17 cellular contexts compared by ENCODE assay signal in the genomic region with DNA sequence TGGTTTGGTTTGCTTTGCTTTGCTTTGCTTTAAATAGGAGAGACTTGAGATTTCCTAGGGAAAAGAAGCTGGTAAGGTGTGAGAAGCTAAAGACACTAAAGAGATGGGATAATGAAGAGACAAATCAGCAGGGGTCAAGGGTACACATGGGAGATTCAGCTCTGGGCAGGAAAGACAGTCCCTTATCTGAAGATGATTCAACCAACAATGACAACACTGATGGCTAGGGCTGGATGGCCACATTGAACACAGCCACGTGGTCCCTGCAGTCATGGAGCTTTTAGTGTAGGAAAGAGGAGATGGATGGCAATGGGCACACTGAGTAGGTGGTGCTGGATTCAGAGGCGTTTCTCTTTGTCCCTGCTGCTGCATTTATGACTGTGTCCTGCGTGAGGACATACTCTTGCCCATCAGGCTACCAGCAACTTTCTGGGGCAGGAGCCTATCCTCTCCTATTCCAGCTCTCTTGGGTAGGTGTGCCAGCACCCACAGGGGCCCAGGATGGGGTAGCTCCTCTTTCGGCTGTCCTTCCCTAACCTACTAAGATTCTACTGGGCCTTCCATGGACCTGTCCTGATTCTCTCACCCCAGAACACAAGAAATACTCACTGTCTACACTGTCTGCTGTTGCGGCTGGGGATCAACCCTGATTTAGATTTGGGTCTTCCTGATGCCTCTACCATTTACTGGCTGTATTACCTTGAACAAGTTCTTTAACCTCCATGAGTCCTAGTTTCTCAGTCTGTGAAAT. TPM values are rescaled to one million over a fixed set of nuclear protein-coding genes. Genes with fewer than 3 reads are reported as not detected.
DNase-seq lines count a peak whose midpoint lies in the region; ATAC-seq and TF ChIP-seq lines count a peak whose summit lies in the region.
"Had no signal": no experiment of that assay in that cellular context is flagged by ENCODE, and none has a peak within 500 bp of the region (broad histone marks: within the 10 kb centered on the region; RNA-seq: fewer than 3 reads in every experiment).

No MANE protein-coding gene starts in this region.

- H3K4me1 ChIP-seq in Caco-2 (peaks cover 11% of the 10 kb centered on the region), IMR-90 (ENCODE audit: control insufficient read depth, insufficient read depth, low read length) (peaks cover 30% of the 10 kb centered on the region), endodermal cell (ENCODE audit: control insufficient read depth, insufficient read depth, low read length) (peaks cover 5% of the 10 kb centered on the region), psoas muscle (peaks cover 78% of the 10 kb centered on the region)

- CTCF ChIA-PET in Caco-2 (lab: Charles Lee) (interaction anchor here (1.3 to 2.0 kb wide), 2 partner anchors 9 to 10 kb away, joined by 3 to 8 read pairs; no protein-coding TSS in a partner anchor), IMR-90 (lab: Yijun Ruan, JAX) (interaction anchor here (0.6 kb wide), 1 partner anchor 51 kb away, joined by 3 read pairs; no protein-coding TSS in a partner anchor)
- CTCF ChIA-PET in activated CD4-positive, alpha-beta memory T cell treated with anti-CD3 and anti-CD28 coated beads for 36 hours (lab: Charles Lee) = interaction anchor here (1.2 to 2.2 kb wide), 2 partner anchors 9 to 10 kb away, joined by 8 to 36 read pairs; no protein-coding TSS in a partner anchor
- CTCF ChIA-PET in CD4-positive, alpha-beta T cell (lab: Charles Lee) = interaction anchor here (1.5 kb wide), 1 partner anchor 9 kb away, joined by 4 read pairs; no protein-coding TSS in a partner anchor

- H2AFZ ChIP-seq in IMR-90 (replicated peaks; ENCODE audit: low read length, poor library complexity) = peak overlapping the region; percentile 40

- H3K27ac Mint-ChIP-seq in Caco-2 (ENCODE audit: unreplicated experiment) (no peak overlapping the region), endodermal cell (no peak overlapping the region)
- H3K27ac Mint-ChIP-seq in activated CD4-positive, alpha-beta memory T cell treated with anti-CD3 and anti-CD28 coated beads for 36 hours = no peak overlapping the region
- no peak overlapping the region for H3K27ac Mint-ChIP-seq in CD4-positive, alpha-beta T cell
- H3K27ac Mint-ChIP-seq: activated CD4-positive, alpha-beta memory T cell treated with anti-CD3 and anti-CD28 coated beads, Interleukin-2, amount 10 ng/mL, durations not matched to agents 7 days and 5 days; activated T-helper 2 cell treated with anti-CD3 and anti-CD28 coated beads, Interferon-gamma antibody, Interleukin-2, Interleukin-4, amounts not matched to agents 10 μg/mL and 5 μg/mL and 100 μg/mL, durations not matched to agents 14 hours and 24 hours and 36 hours had no signal

- H3K23ac ChIP-seq in IMR-90 (ENCODE audit: low read depth, low read length) = no peak overlapping the region

- no peak overlapping the region for H4K8ac ChIP-seq in IMR-90 (ENCODE audit: low read depth in 2 of 2, low read length in 2 of 2)

- H3K56ac ChIP-seq in IMR-90 (ENCODE audit: extremely low read depth, insufficient read depth, low read length) = no peak overlapping the region

- peaks cover 3 to 21% of the 10 kb centered on the region in 2 experiments; a peak in 3 of 4 replicates for H3K79me1 ChIP-seq in IMR-90 (ENCODE audit: low read depth in 1 of 2, low read length in 2 of 2)

- no peak overlapping the region for H2BK15ac ChIP-seq in IMR-90 (ENCODE audit: low read depth, low read length)

- H3K27me3 ChIP-seq in Caco-2 (replicated peaks; ENCODE audit: control insufficient read depth, insufficient read depth, low read length) (no peaks in the 10 kb centered on the region), IMR-90 (ENCODE audit: control insufficient read depth, insufficient read depth, low read length) (no peaks in the 10 kb centered on the region), endodermal cell (ENCODE audit: control insufficient read depth, insufficient read depth, low read length, poor library complexity, severe bottlenecking) (peaks cover 30% of the 10 kb centered on the region), psoas muscle (ENCODE audit: insufficient read depth in 3 of 3, low read length in 2 of 3) (no peaks in the 10 kb centered on the region), WERI-Rb-1 (ENCODE audit: insufficient read depth, low read depth, severe bottlenecking) (no peaks in the 10 kb centered on the region)
- H3K27me3 ChIP-seq in CD4-positive, alpha-beta T cell (ENCODE audit: control insufficient read depth, insufficient read depth, low read length) = peaks cover 48% of the 10 kb centered on the region
- H3K27me3 ChIP-seq: ovary had no signal

- H3K4me1 Mint-ChIP-seq in Caco-2 (ENCODE audit: low read depth, unreplicated experiment) = peaks cover 13% of the 10 kb centered on the region
- H3K4me1 Mint-ChIP-seq in endodermal cell = peaks cover 11% of the 10 kb centered on the region
- peaks cover 8% of the 10 kb centered on the region for H3K4me1 Mint-ChIP-seq in activated CD4-positive, alpha-beta memory T cell treated with anti-CD3 and anti-CD28 coated beads for 36 hours (ENCODE audit: low read depth)
- peaks cover 5% of the 10 kb centered on the region for H3K4me1 Mint-ChIP-seq in CD4-positive, alpha-beta T cell (ENCODE audit: low read depth)

- peak overlapping the region; percentile 36 for H3K4me3 Mint-ChIP-seq in Caco-2 (ENCODE audit: unreplicated experiment)
- no peak overlapping the region for H3K4me3 Mint-ChIP-seq in endodermal cell
- H3K4me3 Mint-ChIP-seq in activated CD4-positive, alpha-beta memory T cell treated with anti-CD3 and anti-CD28 coated beads for 36 hours = no peak overlapping the region
- H3K4me3 Mint-ChIP-seq in CD4-positive, alpha-beta T cell = no peak overlapping the region

- no peak for TF ChIP-seq RAD21 in IMR-90 (IDR thresholded peaks at IDR 0.05; ENCODE audit: low read length)

- dilution Hi-C loops in IMR-90 (cut with HindIII; ENCODE audit: low sequenced_read_pairs, unreplicated experiment) = no loop called here

- TF ChIP-seq POLR2A in IMR-90 (IDR thresholded peaks at IDR 0.05; ENCODE audit: low read depth, low read length) = no peak

- DNase-seq in Caco-2 (peak in 1 of 2 experiments; percentile 22), IMR-90 (no peak), endodermal cell (peak; percentile 48), psoas muscle (no peak), WERI-Rb-1 (no peak)
- no peak for DNase-seq in activated CD4-positive, alpha-beta memory T cell treated with anti-CD3 and anti-CD28 coated beads for 36 hours
- no peak for DNase-seq in CD4-positive, alpha-beta T cell
- DNase-seq: activated CD4-positive, alpha-beta memory T cell treated with anti-CD3 and anti-CD28 coated beads, Interleukin-2, amount 10 ng/mL, durations not matched to agents 7 days and 5 days; effector memory CD4-positive, alpha-beta T cell; KBM-7; mesendoderm; NCI-H1105 treated with DMSO at 0.1 percent for 48 hours; stimulated activated naive CD8-positive, alpha-beta T cell treated with anti-CD3 and anti-CD28 coated beads, Interleukin-15, Interleukin-2, amounts not matched to agents 100 U/mL and 50 U/mL, for 24 hours; T1000 had no signal

- peaks cover 37% of the 10 kb centered on the region for H3K9me1 ChIP-seq in IMR-90 (ENCODE audit: insufficient read depth, low read length)

- H3K9me3 Mint-ChIP-seq in Caco-2 (ENCODE audit: unreplicated experiment) = no peaks in the 10 kb centered on the region
- no peaks in the 10 kb centered on the region for H3K9me3 Mint-ChIP-seq in endodermal cell
- H3K9me3 Mint-ChIP-seq in activated CD4-positive, alpha-beta memory T cell treated with anti-CD3 and anti-CD28 coated beads for 36 hours = no peaks in the 10 kb centered on the region
- no peaks in the 10 kb centered on the region for H3K9me3 Mint-ChIP-seq in CD4-positive, alpha-beta T cell
- H3K9me3 Mint-ChIP-seq: activated CD4-positive, alpha-beta memory T cell treated with anti-CD3 and anti-CD28 coated beads, Interleukin-2, amount 10 ng/mL, durations not matched to agents 7 days and 5 days; activated T-helper 2 cell treated with anti-CD3 and anti-CD28 coated beads, Interferon-gamma antibody, Interleukin-2, Interleukin-4, amounts not matched to agents 10 μg/mL and 5 μg/mL and 100 μg/mL, durations not matched to agents 14 hours and 24 hours and 36 hours had no signal

- H4K20me1 ChIP-seq in IMR-90 (ENCODE audit: insufficient read depth, low read length) = no peaks in the 10 kb centered on the region; the same call in 1 of the 2 replicates

- no peak overlapping the region for H3K14ac ChIP-seq in IMR-90 (replicated peaks; ENCODE audit: low read depth, low read length)

- H3K4me2 ChIP-seq in IMR-90 (ENCODE audit: low read depth, low read length) = no peak overlapping the region

- no peak overlapping the region for H2BK5ac ChIP-seq in IMR-90 (ENCODE audit: low read depth, low read length, poor library complexity, severe bottlenecking)

- H3K4me3 ChIP-seq in Caco-2 (ENCODE audit: low read depth, low read length) (no peak overlapping the region), IMR-90 (ENCODE audit: insufficient read depth, low read depth, low read length) (no peak overlapping the region), endodermal cell (ENCODE audit: low read length) (no peak overlapping the region), psoas muscle (no peak overlapping the region), WERI-Rb-1 (ENCODE audit: low read depth, low read length) (no peak overlapping the region)
- H3K4me3 ChIP-seq: BLaER1 treated with 17β-estradiol and CSF1 and Interleukin-3, amounts not matched to agents 10 nM and 100 nM; ovary had no signal

- no peak overlapping the region for H3K27ac ChIP-seq in IMR-90 (ENCODE audit: insufficient read depth, low read length)
- H3K27ac ChIP-seq in endodermal cell (ENCODE audit: low read depth, low read length) = no peak overlapping the region
- H3K27ac ChIP-seq in psoas muscle = peak overlapping the region; percentile 95
- no peak overlapping the region for H3K27ac ChIP-seq in CD4-positive, alpha-beta T cell (ENCODE audit: low read depth, low read length)
- H3K27ac ChIP-seq in WERI-Rb-1 = no peak overlapping the region
- H3K27ac ChIP-seq: BLaER1 treated with 17β-estradiol and CSF1 and Interleukin-3, amounts not matched to agents 10 nM and 100 nM had no signal

- H4K5ac ChIP-seq in IMR-90 (ENCODE audit: low read depth, low read length) = no peak overlapping the region

- no peak overlapping the region; the same call in 1 of the 2 replicates for H2BK20ac ChIP-seq in IMR-90 (ENCODE audit: low read depth, low read length)

- no peak overlapping the region for H2AK9ac ChIP-seq in IMR-90 (replicated peaks; ENCODE audit: low read depth, low read length, poor library complexity)

- H3K9ac ChIP-seq in IMR-90 (ENCODE audit: low read depth, low read length) (no peak overlapping the region), endodermal cell (ENCODE audit: extremely low read depth, low read length, poor library complexity, severe bottlenecking) (no peak overlapping the region)
- H3K9ac ChIP-seq: BLaER1 treated with 17β-estradiol and CSF1 and Interleukin-3, amounts not matched to agents 10 nM and 100 nM had no signal

- H3K9me3 ChIP-seq in Caco-2 (no peaks in the 10 kb centered on the region), IMR-90 (ENCODE audit: control insufficient read depth, insufficient read depth, low read length) (no peaks in the 10 kb centered on the region), endodermal cell (ENCODE audit: control insufficient read depth, low read length) (no peaks in the 10 kb centered on the region), psoas muscle (no peaks in the 10 kb centered on the region), WERI-Rb-1 (ENCODE audit: severe bottlenecking) (no peaks in the 10 kb centered on the region)
- no peaks in the 10 kb centered on the region for H3K9me3 ChIP-seq in CD4-positive, alpha-beta T cell (ENCODE audit: control insufficient read depth, low read length)
- H3K9me3 ChIP-seq: BLaER1 treated with 17β-estradiol and CSF1 and Interleukin-3, amounts not matched to agents 10 nM and 100 nM; ovary had no signal

- H3K36me3 ChIP-seq in Caco-2 (ENCODE audit: control insufficient read depth, insufficient read depth, low read length) = no peaks in the 10 kb centered on the region
- peaks cover 5% of the 10 kb centered on the region for H3K36me3 ChIP-seq in IMR-90 (ENCODE audit: control insufficient read depth, insufficient read depth, low read length)
- H3K36me3 ChIP-seq in endodermal cell (ENCODE audit: control insufficient read depth, insufficient read depth, low read length) = no peaks in the 10 kb centered on the region
- H3K36me3 ChIP-seq in psoas muscle (ENCODE audit: insufficient read depth in 1 of 2, low read depth in 1 of 2) = peaks cover 0 to 2% of the 10 kb centered on the region in 2 donors
- peaks cover 14% of the 10 kb centered on the region for H3K36me3 ChIP-seq in WERI-Rb-1
- H3K36me3 ChIP-seq: BLaER1 treated with 17β-estradiol and CSF1 and Interleukin-3, amounts not matched to agents 10 nM and 100 nM; ovary had no signal

- ATAC-seq in IMR-90 (ENCODE audit: low read depth) (no peak), psoas muscle (no peak)
- no peak for ATAC-seq in CD4-positive, alpha-beta T cell (ENCODE audit: poor library complexity)
- ATAC-seq: stimulated activated naive CD8-positive, alpha-beta T cell treated with anti-CD3 and anti-CD28 coated beads, Interleukin-15, Interleukin-2, amounts not matched to agents 100 U/mL and 50 U/mL, for 24 hours had no signal

- in situ Hi-C loops in IMR-90 (cut with MboI; ENCODE audit: low sequenced_read_pairs) = no loop called here

- H2AK5ac ChIP-seq in IMR-90 (ENCODE audit: low read depth, low read length) = peak overlapping the region; percentile 71; the same call in 1 of the 2 replicates

- H3K27me3 Mint-ChIP-seq in Caco-2 (ENCODE audit: insufficient read depth, unreplicated experiment) (no peaks in the 10 kb centered on the region), endodermal cell (ENCODE audit: insufficient read depth) (peaks cover 30% of the 10 kb centered on the region)
- peaks cover 37% of the 10 kb centered on the region for H3K27me3 Mint-ChIP-seq in activated CD4-positive, alpha-beta memory T cell treated with anti-CD3 and anti-CD28 coated beads for 36 hours
- peaks cover 41% of the 10 kb centered on the region for H3K27me3 Mint-ChIP-seq in CD4-positive, alpha-beta T cell

- BruUV-seq in Caco-2 (replicated peaks; lab: Mats Ljungman, UMichigan) (no TSS peak), IMR-90 (replicated peaks; lab: Mats Ljungman, UMichigan) (no TSS peak)

- H4K91ac ChIP-seq in IMR-90 (ENCODE audit: insufficient read depth, low read depth, low read length) = no peak overlapping the region

- H2BK120ac ChIP-seq in IMR-90 (ENCODE audit: low read depth, low read length) = no peak overlapping the region

- POLR2A ChIA-PET in Caco-2 (lab: Charles Lee) (no interaction called here), IMR-90 (lab: Charles Lee; ENCODE audit: unreplicated experiment) (no interaction called here)
- POLR2A ChIA-PET in activated CD4-positive, alpha-beta memory T cell treated with anti-CD3 and anti-CD28 coated beads for 36 hours (lab: Charles Lee) = no interaction called here
- POLR2A ChIA-PET in CD4-positive, alpha-beta T cell (lab: Charles Lee) = no interaction called here

- H3K4ac ChIP-seq in IMR-90 (ENCODE audit: low read depth, low read length) = no peak overlapping the region

- TF ChIP-seq CTCF in Caco-2 (IDR thresholded peaks at IDR 0.05; ENCODE audit: insufficient read depth in 1 of 2, low read depth in 1 of 2, low read length in 1 of 2, severe bottlenecking in 1 of 2, unreplicated experiment in 1 of 2) = no peak
- no peak for TF ChIP-seq CTCF in IMR-90 (conservative IDR thresholded peaks at IDR 0.05; ENCODE audit: low read depth, low read length)
- no peak for TF ChIP-seq CTCF in endodermal cell (conservative IDR thresholded peaks at IDR 0.05)
- TF ChIP-seq CTCF in psoas muscle (IDR thresholded peaks at IDR 0.05) = no peak
- no peak for TF ChIP-seq CTCF in CD4-positive, alpha-beta T cell (IDR thresholded peaks at IDR 0.05)
- TF ChIP-seq CTCF in WERI-Rb-1 (IDR thresholded peaks at IDR 0.05; ENCODE audit: low read depth, low read length) = no peak

- intact Hi-C loops in Caco-2 (cut with micrococcal nuclease; ENCODE audit: unreplicated experiment) = no loop called here
- intact Hi-C loops in IMR-90 (cut with micrococcal nuclease) = loop anchor here (10.0 kb wide), 1 partner anchor 228 kb away; no protein-coding TSS in a partner anchor
- intact Hi-C loops in psoas muscle (cut with DNase I) = no loop called here
- intact Hi-C loops in activated CD4-positive, alpha-beta memory T cell treated with anti-CD3 and anti-CD28 coated beads for 36 hours (cut with micrococcal nuclease) = no loop called here
- intact Hi-C loops in CD4-positive, alpha-beta T cell (cut with DNase I, micrococcal nuclease) = no loop called here

- no peak overlapping the region for H3K18ac ChIP-seq in IMR-90 (ENCODE audit: low read depth, low read length)

- WGBS in IMR-90 (ENCODE audit: extremely low coverage in 2 of 2, insufficient read length in 1 of 2), 2 experiments = 82% methylated on average over 3 of the region's 5 CpGs; no CpG with 5 or more reads in 1 of the 2 experiments
- 88 to 90% methylated on average over 2 to 5 of the region's 5 CpGs for WGBS in endodermal cell (ENCODE audit: insufficient coverage in 1 of 2, insufficient read length in 1 of 2), 2 experiments
- 59 to 82% (median 62%) methylated on average over 5 of the region's 5 CpGs for WGBS in psoas muscle, 3 donors

- H3K36me3 Mint-ChIP-seq in Caco-2 (ENCODE audit: insufficient read depth, unreplicated experiment) (no peaks in the 10 kb centered on the region), endodermal cell (ENCODE audit: low read depth) (no peaks in the 10 kb centered on the region)
- H3K36me3 Mint-ChIP-seq in activated CD4-positive, alpha-beta memory T cell treated with anti-CD3 and anti-CD28 coated beads for 36 hours = no peaks in the 10 kb centered on the region
- H3K36me3 Mint-ChIP-seq in CD4-positive, alpha-beta T cell (ENCODE audit: low read depth) = no peaks in the 10 kb centered on the region

RNA-seq across cellular contexts. Expression of a gene that starts 1.4 kb away (rescaled TPM):
- total RNA-seq in Caco-2 (2022) (1.7 and 3.0 TPM in 2 replicates), IMR-90 (2012; rRNA removed) (10.0 and 11.1 TPM in 2 replicates), endodermal cell (1 to 10 TPM; 5.8 to 7.3 TPM), psoas muscle (100 to 1,000 TPM; 105 to 157 (median 137) TPM)
- polyA plus RNA-seq in IMR-90 (2012; rRNA removed) (34.8 and 47.8 TPM in 2 replicates), psoas muscle (100 to 1,000 TPM in 2 of 3 donors, 10 to 100 TPM in 1; 74.8 to 264 (median 151) TPM)
- polyA plus RNA-seq in IMR-90 (2012; cell fraction: cytosol; rRNA removed) = 29.9 and 53.0 TPM in 2 replicates
- 15.0 and 28.3 TPM in 2 replicates for polyA plus RNA-seq in IMR-90 (2012; cell fraction: nucleus; rRNA removed; ENCODE audit: low replicate concordance)
- polyA plus RNA-seq in endodermal cell (2013, experiment 1 of 2) = 12.7 TPM
- 11.1 TPM for polyA plus RNA-seq in endodermal cell (2013, experiment 2 of 2)
- under 1 TPM; 0.27 to 0.59 TPM for total RNA-seq in activated CD4-positive, alpha-beta memory T cell treated with anti-CD3 and anti-CD28 coated beads for 36 hours
- total RNA-seq in CD4-positive, alpha-beta T cell = under 1 TPM in 1 of 2 experiments, not detected in 1; 0.19 TPM

RNA-seq across cellular contexts. Expression of a gene that starts 58.3 kb away (rescaled TPM):
- total RNA-seq in Caco-2 (2022) = 95.1 and 107 TPM in 2 replicates
- 13.9 and 14.0 TPM in 2 replicates for total RNA-seq in IMR-90 (2012; rRNA removed)
- polyA plus RNA-seq in IMR-90 (2012; rRNA removed) = 23.4 and 29.6 TPM in 2 replicates
- 10.4 and 14.0 TPM in 2 replicates for polyA plus RNA-seq in IMR-90 (2012; cell fraction: cytosol; rRNA removed)
- 18.1 and 35.9 TPM in 2 replicates for polyA plus RNA-seq in IMR-90 (2012; cell fraction: nucleus; rRNA removed; ENCODE audit: low replicate concordance)
- total RNA-seq in endodermal cell = 100 to 1,000 TPM; 108 to 133 TPM
- polyA plus RNA-seq in endodermal cell (2013, experiment 1 of 2) = 89.7 TPM
- polyA plus RNA-seq in endodermal cell (2013, experiment 2 of 2) = 83.8 TPM
- 10 to 100 TPM; 20.1 to 26.9 (median 22.6) TPM for total RNA-seq in psoas muscle
- 10 to 100 TPM in 1 of 3 donors, 1 to 10 TPM in 2; 6.6 to 12.1 (median 7.5) TPM for polyA plus RNA-seq in psoas muscle
- 10 to 100 TPM; 67.6 to 67.9 TPM for total RNA-seq in activated CD4-positive, alpha-beta memory T cell treated with anti-CD3 and anti-CD28 coated beads for 36 hours
- total RNA-seq in CD4-positive, alpha-beta T cell = 10 to 100 TPM; 17.1 to 20.1 TPM

RNA-seq across cellular contexts. Expression of a gene that starts 59.1 kb away (rescaled TPM):
- 0.11 TPM in 1 of 2 replicates, not detected in the other for total RNA-seq in Caco-2 (2022)
- total RNA-seq in IMR-90 (2012; rRNA removed) = 44.4 and 53.2 TPM in 2 replicates
- polyA plus RNA-seq in IMR-90 (2012; rRNA removed) = 48.6 and 51.7 TPM in 2 replicates
- 25.9 and 44.1 TPM in 2 replicates for polyA plus RNA-seq in IMR-90 (2012; cell fraction: cytosol; rRNA removed)
- 52.3 and 60.1 TPM in 2 replicates for polyA plus RNA-seq in IMR-90 (2012; cell fraction: nucleus; rRNA removed; ENCODE audit: low replicate concordance)
- under 1 TPM; 0.31 to 0.60 TPM for total RNA-seq in endodermal cell
- 1.5 TPM for polyA plus RNA-seq in endodermal cell (2013, experiment 1 of 2)
- polyA plus RNA-seq in endodermal cell (2013, experiment 2 of 2) = 1.6 TPM
- total RNA-seq in psoas muscle = 10 to 100 TPM; 12.8 to 45.4 (median 24.6) TPM
- polyA plus RNA-seq in psoas muscle = 10 to 100 TPM in 2 of 3 donors, 1 to 10 TPM in 1; 4.9 to 15.5 (median 11.4) TPM
- total RNA-seq in activated CD4-positive, alpha-beta memory T cell treated with anti-CD3 and anti-CD28 coated beads for 36 hours = not detected
- not detected for total RNA-seq in CD4-positive, alpha-beta T cell
- total RNA-seq: activated CD4-positive, alpha-beta memory T cell treated with anti-CD3 and anti-CD28 coated beads, Interleukin-2, amount 10 ng/mL, durations not matched to agents 7 days and 5 days; activated T-helper 2 cell treated with anti-CD3 and anti-CD28 coated beads, Interferon-gamma antibody, Interleukin-2, Interleukin-4, amounts not matched to agents 10 μg/mL and 5 μg/mL and 100 μg/mL, durations not matched to agents 14 hours and 24 hours and 36 hours had no signal

Comparison
In these comparisons a context has a peak if more than half of its experiments do, and no peak if none do; other contexts are left out.
1. RNA of a gene that starts 59.1 kb away (total RNA-seq): 44.4 to 53.2 TPM in IMR-90 and 12.8 to 45.4 TPM in psoas muscle; 0.31 to 0.60 TPM in endodermal cell, 0.11 TPM in Caco-2, not detected in CD4-positive, alpha-beta T cell and not detected in activated CD4-positive, alpha-beta memory T cell treated with anti-CD3 and anti-CD28 coated beads for 36 hours; every median in the first group is over 4 times any median in the second.